In the genomic region with DNA sequence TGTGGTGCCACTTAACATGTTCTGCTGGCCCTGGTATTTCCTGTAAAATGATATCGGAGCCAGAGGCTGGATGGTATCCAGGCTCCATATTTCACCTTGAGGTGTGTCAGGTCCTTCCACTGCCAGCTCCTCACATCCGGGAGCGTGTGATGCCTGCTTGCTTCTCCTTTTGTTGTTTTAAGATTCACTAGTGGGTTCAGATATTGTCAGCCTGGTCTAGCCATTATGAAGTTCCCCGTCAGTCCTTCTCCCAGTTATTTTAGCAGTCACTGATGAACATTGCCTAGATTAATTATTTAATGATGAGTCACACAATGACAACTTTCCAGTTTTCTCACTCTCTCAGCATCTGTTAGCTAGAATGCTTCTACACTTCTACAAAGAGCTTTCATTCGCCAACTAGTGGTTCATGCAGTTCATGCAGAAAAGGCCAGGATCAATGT, we compare ENCODE assay signal across 14 cellular contexts. TPM values are rescaled to one million over a fixed set of nuclear protein-coding genes. Genes with fewer than 3 reads are reported as not detected.
A peak's percentile ranks its signal among the peaks of the same experiment; 100 is the strongest.
DNase-seq lines count a peak whose midpoint lies in the region; ATAC-seq and TF ChIP-seq lines count a peak whose summit lies in the region.
"Had no signal": no experiment of that assay in that cellular context is flagged by ENCODE, and none has a peak within 500 bp of the region (broad histone marks: within the 10 kb centered on the region; RNA-seq: fewer than 3 reads in every experiment).

No MANE protein-coding gene starts in this region.

- H3K27ac Mint-ChIP-seq in neural crest cell (ENCODE audit: unreplicated experiment) = no peak overlapping the region
- H3K27ac Mint-ChIP-seq: activated T-helper 1 cell treated with anti-CD3 and anti-CD28 coated beads, Interleukin-12 subunit alpha, Interleukin-12 subunit beta, Interleukin-2, Interleukin-4 antibody, amounts not matched to agents 30 ng/mL and 10 ng/mL and 1 ng/mL, durations not matched to agents 14 hours and 24 hours and 36 hours had no signal

- no peak for ATAC-seq in body of pancreas

- H3K27me3 ChIP-seq in body of pancreas (no peaks in the 10 kb centered on the region), testis (no peaks in the 10 kb centered on the region)

- H3K9me3 ChIP-seq in body of pancreas = no peaks in the 10 kb centered on the region
- no peaks in the 10 kb centered on the region for H3K9me3 ChIP-seq in testis
- H3K9me3 ChIP-seq: neutrophil had no signal

- H3K27me3 Mint-ChIP-seq in neural crest cell (ENCODE audit: low read depth) = peaks cover 14% of the 10 kb centered on the region

- no peak overlapping the region for H3K27ac ChIP-seq in body of pancreas
- no peak overlapping the region for H3K27ac ChIP-seq in testis
- H3K27ac ChIP-seq: neutrophil had no signal

- no peaks in the 10 kb centered on the region for H3K4me1 Mint-ChIP-seq in neural crest cell

- no peaks in the 10 kb centered on the region for H3K36me3 ChIP-seq in body of pancreas (replicated peaks in 1 of 2; ENCODE audit: insufficient read depth in 1 of 2, low read depth in 2 of 2)
- H3K36me3 ChIP-seq in testis (ENCODE audit: low read depth, missing control alignments) = no peaks in the 10 kb centered on the region
- H3K36me3 ChIP-seq: neutrophil had no signal

- in situ Hi-C loops in astrocyte of the cerebellum (cut with HindIII; ENCODE audit: low sequenced_read_pairs) = no loop called here

- TF ChIP-seq POLR2A in body of pancreas (IDR thresholded peaks at IDR 0.05) = no peak
- TF ChIP-seq POLR2A in testis (IDR thresholded peaks at IDR 0.05) = no peak

- 69 to 72% methylated on average over 5 of the region's 5 CpGs for WGBS in body of pancreas, 2 donors
- 84 to 90% methylated on average over 4 to 5 of the region's 5 CpGs for WGBS in testis, 2 donors

- intact Hi-C loops in body of pancreas (cut with DNase I) (no loop called here), testis (cut with DNase I; ENCODE audit: low total_unique reads) (no loop called here)

- DNase-seq in NCI-H2029 (lab: John Stamatoyannopoulos, UW) = peak; percentile 9
- DNase-seq in NCI-H2029 treated with DMSO at 0.1 percent for 48 hours (lab: John Stamatoyannopoulos, UW) = no peak
- peak; percentile 61 for DNase-seq in HT1080 (ENCODE audit: low read depth)
- no peak for DNase-seq in astrocyte of the cerebellum (ENCODE audit: low read depth)
- no peak for DNase-seq in neural crest cell (ENCODE audit: low read depth, low spot score)
- no peak for DNase-seq in cerebellum (ENCODE audit: low spot score)
- DNase-seq in body of pancreas = no peak
- no peak for DNase-seq in testis
- DNase-seq: NCI-H1105, NCI-H82, trophoblast cell had no signal

- H3K9me3 Mint-ChIP-seq in neural crest cell = no peaks in the 10 kb centered on the region
- H3K9me3 Mint-ChIP-seq: activated T-helper 1 cell treated with anti-CD3 and anti-CD28 coated beads, Interleukin-12 subunit alpha, Interleukin-12 subunit beta, Interleukin-2, Interleukin-4 antibody, amounts not matched to agents 30 ng/mL and 10 ng/mL and 1 ng/mL, durations not matched to agents 14 hours and 24 hours and 36 hours had no signal

- no peak overlapping the region for H3K4me3 Mint-ChIP-seq in neural crest cell
- H3K4me3 Mint-ChIP-seq: activated T-helper 1 cell treated with anti-CD3 and anti-CD28 coated beads, Interleukin-12 subunit alpha, Interleukin-12 subunit beta, Interleukin-2, Interleukin-4 antibody, amounts not matched to agents 30 ng/mL and 10 ng/mL and 1 ng/mL, durations not matched to agents 14 hours and 24 hours and 36 hours had no signal

- no peaks in the 10 kb centered on the region for H3K4me1 ChIP-seq in body of pancreas
- peaks cover 5% of the 10 kb centered on the region for H3K4me1 ChIP-seq in testis

- TF ChIP-seq CTCF in astrocyte of the cerebellum (IDR thresholded peaks at IDR 0.05; ENCODE audit: low read depth, low read length, missing control alignments) = peak; percentile 13
- peak; percentile 19 for TF ChIP-seq CTCF in neural crest cell (conservative IDR thresholded peaks at IDR 0.05)
- TF ChIP-seq CTCF in body of pancreas (IDR thresholded peaks at IDR 0.05) = no peak
- no peak for TF ChIP-seq CTCF in testis (IDR thresholded peaks at IDR 0.05)

- H3K4me3 ChIP-seq in astrocyte of the cerebellum (ENCODE audit: low read depth, low read length) (no peak overlapping the region), body of pancreas (no peak overlapping the region), testis (no peak overlapping the region)

- no peaks in the 10 kb centered on the region for H3K36me3 Mint-ChIP-seq in neural crest cell (ENCODE audit: low read depth)

RNA-seq across cellular contexts. Expression of gene DNAAF1, which starts 11.3 kb away (rescaled TPM):
- total RNA-seq in HT1080 (2014; rRNA removed; shearing (Covaris generic)) = not detected in 2 replicates
- polyA plus RNA-seq in HT1080 (2015; cell fraction: cytosol; rRNA removed) = not detected in 2 replicates
- polyA plus RNA-seq in HT1080 (2015; cell fraction: nucleus; rRNA removed) = 0.05 TPM in 1 of 2 replicates, not detected in the other
- 0.20 and 0.35 TPM in 2 replicates for total RNA-seq in neural crest cell
- 0.73 TPM for total RNA-seq in cerebellum
- 1 to 10 TPM in 1 of 2 donors, under 1 TPM in 1; 0.99 to 1.3 TPM for total RNA-seq in body of pancreas
- 10 to 100 TPM; 50.9 to 89.4 TPM for total RNA-seq in testis
- polyA plus RNA-seq in testis (ENCODE audit: insufficient read depth, low read depth, low replicate concordance) = 161 TPM
- total RNA-seq: activated T-helper 1 cell treated with anti-CD3 and anti-CD28 coated beads, Interleukin-12 subunit alpha, Interleukin-12 subunit beta, Interleukin-2, Interleukin-4 antibody, amounts not matched to agents 30 ng/mL and 10 ng/mL and 1 ng/mL, durations not matched to agents 14 hours and 24 hours and 36 hours; endothelial cell of umbilical vein had no signal

RNA-seq across cellular contexts. Expression of gene HSDL1, which starts 11.4 kb away (rescaled TPM):
- 19.3 and 19.4 TPM in 2 replicates for total RNA-seq in HT1080 (2014; rRNA removed; shearing (Covaris generic))
- polyA plus RNA-seq in HT1080 (2015; cell fraction: cytosol; rRNA removed) = 16.6 and 21.2 TPM in 2 replicates
- 17.4 and 21.8 TPM in 2 replicates for polyA plus RNA-seq in HT1080 (2015; cell fraction: nucleus; rRNA removed)
- 68.2 TPM in 2 replicates for total RNA-seq in neural crest cell
- total RNA-seq in cerebellum = 101 TPM
- total RNA-seq in body of pancreas = 1 to 10 TPM; 6.3 to 8.0 TPM
- total RNA-seq in testis = 10 to 100 TPM; 31.3 to 37.9 TPM
- polyA plus RNA-seq in testis (ENCODE audit: insufficient read depth, low read depth, low replicate concordance) = 29.0 TPM

RNA-seq across cellular contexts. Expression of gene TAF1C, which starts 30.5 kb away (rescaled TPM):
- total RNA-seq in HT1080 (2014; rRNA removed; shearing (Covaris generic)) = 26.4 and 27.8 TPM in 2 replicates
- 17.4 and 20.6 TPM in 2 replicates for polyA plus RNA-seq in HT1080 (2015; cell fraction: cytosol; rRNA removed)
- 222 and 240 TPM in 2 replicates for polyA plus RNA-seq in HT1080 (2015; cell fraction: nucleus; rRNA removed)
- total RNA-seq in neural crest cell = 76.0 and 86.4 TPM in 2 replicates
- 24.9 TPM for total RNA-seq in cerebellum
- 10 to 100 TPM; 33.5 to 80.8 TPM for total RNA-seq in body of pancreas
- 100 to 1,000 TPM; 101 TPM for total RNA-seq in testis
- 42.1 TPM for polyA plus RNA-seq in testis (ENCODE audit: insufficient read depth, low read depth, low replicate concordance)

RNA-seq across cellular contexts. Expression of gene ADAD2, which starts 34.6 kb away (rescaled TPM):
- not detected in 2 replicates for total RNA-seq in HT1080 (2014; rRNA removed; shearing (Covaris generic))
- not detected in 2 replicates for polyA plus RNA-seq in HT1080 (2015; cell fraction: cytosol; rRNA removed)
- polyA plus RNA-seq in HT1080 (2015; cell fraction: nucleus; rRNA removed) = 0.11 TPM in 1 of 2 replicates, not detected in the other
- total RNA-seq in neural crest cell = not detected in 2 replicates
- not detected for total RNA-seq in cerebellum
- total RNA-seq in body of pancreas = 1 to 10 TPM in 1 of 2 donors, not detected in 1; 4.0 TPM
- 100 to 1,000 TPM in 1 of 2 donors, 10 to 100 TPM in 1; 98.4 to 133 TPM for total RNA-seq in testis
- polyA plus RNA-seq in testis (ENCODE audit: insufficient read depth, low read depth, low replicate concordance) = 174 TPM
- total RNA-seq: activated T-helper 1 cell treated with anti-CD3 and anti-CD28 coated beads, Interleukin-12 subunit alpha, Interleukin-12 subunit beta, Interleukin-2, Interleukin-4 antibody, amounts not matched to agents 30 ng/mL and 10 ng/mL and 1 ng/mL, durations not matched to agents 14 hours and 24 hours and 36 hours; endothelial cell of umbilical vein had no signal

RNA-seq across cellular contexts. Expression of gene MBTPS1, which starts 39.6 kb away (rescaled TPM):
- total RNA-seq in HT1080 (2014; rRNA removed; shearing (Covaris generic)) = 62.4 and 72.8 TPM in 2 replicates
- 74.2 and 85.7 TPM in 2 replicates for polyA plus RNA-seq in HT1080 (2015; cell fraction: cytosol; rRNA removed)
- polyA plus RNA-seq in HT1080 (2015; cell fraction: nucleus; rRNA removed) = 114 and 117 TPM in 2 replicates
- total RNA-seq in neural crest cell (53.8 and 59.0 TPM in 2 replicates), cerebellum (94.9 TPM), body of pancreas (10 to 100 TPM; 58.9 to 75.5 TPM), testis (100 to 1,000 TPM; 104 to 122 TPM)
- polyA plus RNA-seq in testis (ENCODE audit: insufficient read depth, low read depth, low replicate concordance) = 59.0 TPM

Comparison
In these comparisons a context has a peak if more than half of its experiments do, and no peak if none do; other contexts are left out.
1. DNase-seq: peak in NCI-H2029 (single experiment) and HT1080 (single experiment); none in NCI-H2029 treated with DMSO at 0.1 percent for 48 hours (single experiment), astrocyte of the cerebellum (single experiment), neural crest cell (single experiment), cerebellum (single experiment), body of pancreas (0 of 4) and testis (single experiment).
2. CTCF ChIP-seq: peak in astrocyte of the cerebellum (single experiment) and neural crest cell (single experiment); none in body of pancreas (0 of 7) and testis (0 of 3).
3. RNA of gene DNAAF1, which starts 11.3 kb away (total RNA-seq): 50.9 to 89.4 TPM in testis; 0.99 to 1.3 TPM in body of pancreas, 0.73 TPM in cerebellum (single experiment), 0.20 to 0.35 TPM in neural crest cell and not detected in HT1080; every median in the first group is over 10 times any median in the second.